ENCODE assay signal across 16 cellular contexts in the genomic region with DNA sequence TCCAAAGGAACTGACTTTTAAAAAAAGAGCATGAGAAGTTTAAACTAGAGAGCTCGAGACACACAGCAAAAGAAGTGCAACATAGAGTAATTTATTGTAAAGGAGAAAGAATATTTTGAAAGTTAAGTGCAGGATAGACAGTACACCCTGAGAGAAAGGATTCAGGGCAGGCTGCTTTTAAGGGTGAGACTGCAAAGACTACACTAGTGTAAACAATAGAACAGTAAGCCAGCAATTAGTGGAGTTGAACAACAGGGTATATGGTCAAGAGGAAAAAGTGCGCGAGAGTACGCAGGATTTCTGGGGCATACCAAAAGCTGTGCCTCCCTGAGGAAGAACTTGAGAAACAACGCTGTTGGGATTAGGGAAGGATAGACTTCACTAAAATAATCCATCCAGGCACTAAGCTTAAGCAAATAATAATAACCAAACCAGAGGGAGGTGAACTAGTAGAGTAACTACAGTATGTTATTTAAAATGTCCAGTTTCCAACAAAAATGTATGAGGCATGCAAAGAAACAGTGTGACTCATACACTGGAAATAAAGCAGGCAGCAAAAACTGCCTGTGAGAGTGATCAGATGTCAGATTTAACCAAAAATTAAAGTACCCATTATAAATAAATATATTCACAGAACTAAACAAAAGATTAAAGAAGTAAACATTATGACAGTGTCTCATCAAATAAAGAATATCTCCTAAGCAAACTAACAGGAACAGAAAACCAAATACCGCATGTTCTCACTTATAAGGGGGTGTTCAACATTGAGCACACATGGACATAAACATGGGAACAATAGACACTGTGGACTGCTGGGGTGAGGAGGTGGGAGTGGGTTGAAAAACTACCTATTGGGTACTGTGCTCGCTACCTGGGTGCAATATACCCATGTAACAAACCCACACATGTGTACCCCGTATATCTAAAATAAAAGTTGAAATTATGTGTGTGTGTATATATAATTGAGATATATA. TPM values are rescaled to one million over a fixed set of nuclear protein-coding genes. Genes with fewer than 3 reads are reported as not detected.
DNase-seq lines count a peak whose midpoint lies in the region; ATAC-seq and TF ChIP-seq lines count a peak whose summit lies in the region.
"Had no signal": no experiment of that assay in that cellular context is flagged by ENCODE, and none has a peak within 500 bp of the region (broad histone marks: within the 10 kb centered on the region; RNA-seq: fewer than 3 reads in every experiment).

No MANE protein-coding gene starts in this region.

- ATAC-seq in GM18873 (IDR thresholded peaks at IDR 0.05; ENCODE audit: low FRiP score, unreplicated experiment) = no peak

- H3K27ac Mint-ChIP-seq in Calu3 (ENCODE audit: unreplicated experiment) = no peak overlapping the region
- H3K27ac Mint-ChIP-seq in endothelial cell (ENCODE audit: unreplicated experiment) = no peak overlapping the region
- H3K27ac Mint-ChIP-seq: activated T-cell treated with anti-CD3 and anti-CD28 coated beads, Interleukin-2, amount 50 U/mL, for 24 hours had no signal

- CTCF ChIA-PET in Calu3 (lab: Charles Lee) = no interaction called here

- no TSS peak for BruUV-seq in Calu3 (replicated peaks; lab: Mats Ljungman, UMichigan)

- H3K36me3 Mint-ChIP-seq in Calu3 (ENCODE audit: insufficient read depth, unreplicated experiment) (peaks cover 10% of the 10 kb centered on the region), endothelial cell (ENCODE audit: low read depth, unreplicated experiment) (peaks cover 11% of the 10 kb centered on the region)

- peaks cover 3% of the 10 kb centered on the region for H3K9me3 Mint-ChIP-seq in Calu3 (ENCODE audit: low read depth, unreplicated experiment)
- no peaks in the 10 kb centered on the region for H3K9me3 Mint-ChIP-seq in endothelial cell (ENCODE audit: unreplicated experiment)

- no peak overlapping the region for H3K4me3 ChIP-seq in astrocyte of the spinal cord (ENCODE audit: low read depth, low read length)
- H3K4me3 ChIP-seq: esophagus muscularis mucosa, MG63 had no signal

- peak overlapping the region; percentile 50 for H3K27ac ChIP-seq in C4-2B
- H3K27ac ChIP-seq: esophagus muscularis mucosa had no signal

- no peak for TF ChIP-seq CTCF in C4-2B (conservative IDR thresholded peaks at IDR 0.05)
- TF ChIP-seq CTCF in astrocyte of the spinal cord (IDR thresholded peaks at IDR 0.05; ENCODE audit: low read depth, low read length) = no peak
- TF ChIP-seq CTCF in Calu3 (IDR thresholded peaks at IDR 0.05; ENCODE audit: unreplicated experiment) = no peak
- TF ChIP-seq CTCF in endothelial cell (IDR thresholded peaks at IDR 0.05; ENCODE audit: unreplicated experiment) = no peak

- in situ Hi-C loops in astrocyte of the spinal cord (cut with HindIII; ENCODE audit: low sequenced_read_pairs) = no loop called here

- H3K4me3 Mint-ChIP-seq in Calu3 (ENCODE audit: low read depth, unreplicated experiment) = no peak overlapping the region
- no peak overlapping the region for H3K4me3 Mint-ChIP-seq in endothelial cell (ENCODE audit: unreplicated experiment)
- H3K4me3 Mint-ChIP-seq: activated T-cell treated with anti-CD3 and anti-CD28 coated beads, Interleukin-2, amount 50 U/mL, for 24 hours; central memory CD8-positive, alpha-beta T cell; neural crest cell had no signal

- H3K27me3 Mint-ChIP-seq in Calu3 (ENCODE audit: unreplicated experiment) (no peaks in the 10 kb centered on the region), endothelial cell (ENCODE audit: unreplicated experiment) (no peaks in the 10 kb centered on the region)
- H3K27me3 Mint-ChIP-seq: activated T-cell treated with anti-CD3 and anti-CD28 coated beads, Interleukin-2, amount 50 U/mL, for 24 hours; central memory CD8-positive, alpha-beta T cell had no signal

- DNase-seq in HCEC 1CT (peak; percentile 48), astrocyte of the spinal cord (ENCODE audit: low read depth, low spot score) (peak; percentile 67), myocyte (ENCODE audit: low read depth) (peak; percentile 3), Calu3 (no peak), hippocampal formation (lab: John Stamatoyannopoulos, UW) (no peak), endothelial cell (ENCODE audit: low spot score) (no peak)
- DNase-seq: activated T-cell treated with anti-CD3 and anti-CD28 coated beads, Interleukin-2, amount 50 U/mL, for 24 hours; MG63; NCI-H446 treated with DMSO at 0.1 percent for 48 hours; Right ventricle myocardium superior; stimulated activated naive CD4-positive, alpha-beta T cell treated with Interleukin-2 at 50 U/mL for 16 hours had no signal

- intact Hi-C loops in Calu3 (cut with micrococcal nuclease; ENCODE audit: unreplicated experiment) = no loop called here

- H3K4me1 Mint-ChIP-seq in Calu3 (ENCODE audit: low read depth, unreplicated experiment) (no peaks in the 10 kb centered on the region), endothelial cell (ENCODE audit: unreplicated experiment) (no peaks in the 10 kb centered on the region)
- H3K4me1 Mint-ChIP-seq: central memory CD8-positive, alpha-beta T cell; neural crest cell had no signal

RNA-seq across cellular contexts. Expression of gene EMILIN2, which starts 40.5 kb away (rescaled TPM):
- 0.21 and 1.6 TPM in 2 replicates for total RNA-seq in myocyte
- polyA plus RNA-seq in myocyte (2012) = 0.44 TPM
- 8.0 and 10.3 TPM in 2 replicates for total RNA-seq in Calu3 (2022)
- 6.8 TPM for total RNA-seq in endothelial cell (ENCODE audit: unreplicated experiment)

Comparison
In these comparisons a context has a peak if more than half of its experiments do, and no peak if none do; other contexts are left out.
1. DNase-seq: peak in HCEC 1CT (single experiment), astrocyte of the spinal cord (single experiment) and myocyte (single experiment); none in Calu3 (single experiment), hippocampal formation (0 of 2) and endothelial cell (single experiment).